9 cellular contexts compared by ENCODE assay signal in the genomic region with DNA sequence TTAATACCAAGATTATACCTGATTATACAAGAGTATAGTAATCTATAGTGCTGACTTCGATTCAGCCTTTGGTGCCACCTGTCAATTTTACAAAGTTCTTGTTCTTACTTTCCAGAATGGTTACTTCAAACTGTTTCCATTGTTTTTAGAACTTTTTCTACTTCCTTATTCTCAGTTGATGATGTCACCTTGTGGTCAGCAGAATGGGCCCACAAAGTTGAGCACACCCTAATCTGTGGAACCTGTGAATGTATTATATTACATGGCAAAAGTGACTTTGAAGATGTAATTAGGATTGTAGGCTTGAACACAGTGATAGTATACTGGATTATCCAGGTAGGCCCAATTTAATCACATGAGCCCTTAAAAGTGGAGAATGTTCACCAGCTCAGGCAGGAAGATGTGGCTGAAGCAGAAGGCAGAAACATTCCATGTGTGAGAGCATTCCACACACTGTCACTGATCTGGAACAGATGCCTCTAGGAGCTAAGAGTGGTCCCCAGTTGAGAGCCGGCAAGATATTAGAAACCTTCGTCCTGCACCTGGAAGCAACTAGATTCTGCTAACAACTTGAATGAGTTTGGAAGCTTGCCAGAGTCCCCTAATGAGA. TPM values are rescaled to one million over a fixed set of nuclear protein-coding genes. Genes with fewer than 3 reads are reported as not detected.
DNase-seq lines count a peak whose midpoint lies in the region; TF ChIP-seq lines count a peak whose summit lies in the region.
"Had no signal": no experiment of that assay in that cellular context is flagged by ENCODE, and none has a peak within 500 bp of the region (broad histone marks: within the 10 kb centered on the region; RNA-seq: fewer than 3 reads in every experiment).

No MANE protein-coding gene starts in this region.

- TF ChIP-seq EP300 in suprapubic skin (IDR thresholded peaks at IDR 0.05): no peak

- no peaks in the 10 kb centered on the region for H4K20me1 ChIP-seq in GM23248 (ENCODE audit: insufficient read depth)

- no peaks in the 10 kb centered on the region for H3K36me3 ChIP-seq in GM23248 (ENCODE audit: low read depth)
- no peaks in the 10 kb centered on the region for H3K36me3 ChIP-seq in MG63
- no peaks in the 10 kb centered on the region for H3K36me3 ChIP-seq in suprapubic skin

- peaks cover 5% of the 10 kb centered on the region; the same call in 1 of the 2 replicates for H3K4me1 ChIP-seq in GM23248 (ENCODE audit: insufficient read depth)
- H3K4me1 ChIP-seq in suprapubic skin: no peaks in the 10 kb centered on the region

- H3K27me3 ChIP-seq in GM23248 (replicated peaks; ENCODE audit: insufficient read depth) (no peaks in the 10 kb centered on the region), MG63 (no peaks in the 10 kb centered on the region), suprapubic skin (no peaks in the 10 kb centered on the region)

- no peak overlapping the region for H3K4me2 ChIP-seq in GM23248 (ENCODE audit: unreplicated experiment)

- H3K4me3 ChIP-seq in GM23248: no peak overlapping the region
- no peak overlapping the region for H3K4me3 ChIP-seq in MG63
- no peak overlapping the region for H3K4me3 ChIP-seq in suprapubic skin
- H3K4me3 ChIP-seq: dorsolateral prefrontal cortex had no signal

- WGBS in GM23248 (ENCODE audit: low coverage in 1 of 2, low lambda C conversion rate in 2 of 2, missing lambda C conversion rate in 2 of 2), 2 experiments: 69 to 74% methylated on average over 3 of the region's 3 CpGs
- WGBS in suprapubic skin: 85% methylated on average over 3 of the region's 3 CpGs

- no peak overlapping the region for H3K9ac ChIP-seq in GM23248

- no peaks in the 10 kb centered on the region for H3K9me2 ChIP-seq in GM23248 (ENCODE audit: insufficient read depth)

- peak overlapping the region; percentile 11; the same call in 1 of the 2 replicates for H2AFZ ChIP-seq in GM23248

- in situ Hi-C loops in GM23248 (cut with MboI): no loop called here

- no peak for TF ChIP-seq CTCF in suprapubic skin (IDR thresholded peaks at IDR 0.05)

- peak; percentile 4 for DNase-seq in GF-D8 (lab: John Stamatoyannopoulos, UW)
- DNase-seq in GM23248: peak; percentile 48
- peak; percentile 63 to 75 for DNase-seq in NCI-H524 (lab: John Stamatoyannopoulos, UW)
- peak; percentile 72 for DNase-seq in glomerular visceral epithelial cell (ENCODE audit: extremely low spot score)
- no peak for DNase-seq in NCI-H446 treated with DMSO at 0.1 percent for 48 hours (lab: John Stamatoyannopoulos, UW)
- no peak for DNase-seq in MG63
- DNase-seq in suprapubic skin (ENCODE audit: low spot score in 2 of 2): no peak
- DNase-seq in nucleus accumbens (lab: John Stamatoyannopoulos, UW): no peak
- DNase-seq: dorsolateral prefrontal cortex had no signal

- no peak overlapping the region for H3K27ac ChIP-seq in GM23248
- H3K27ac ChIP-seq in suprapubic skin: no peak overlapping the region
- H3K27ac ChIP-seq: dorsolateral prefrontal cortex had no signal

- peaks cover 6% of the 10 kb centered on the region; the same call in 1 of the 2 replicates for H3F3A ChIP-seq in GM23248 (ENCODE audit: insufficient read depth)

- TF ChIP-seq POLR2A in suprapubic skin (IDR thresholded peaks at IDR 0.05): no peak

- H3K9me3 ChIP-seq in GM23248 (ENCODE audit: low read depth) (no peaks in the 10 kb centered on the region), MG63 (no peaks in the 10 kb centered on the region), suprapubic skin (no peaks in the 10 kb centered on the region)

- H3K79me2 ChIP-seq in GM23248 (ENCODE audit: insufficient read depth): no peaks in the 10 kb centered on the region

RNA-seq across cellular contexts. Expression of a gene that starts 6.3 kb away (rescaled TPM):
- total RNA-seq in GM23248 (2014; rRNA removed; shearing (Covaris generic)): 116 and 165 TPM in 2 replicates
- polyA plus RNA-seq in GM23248 (2016; fragmentation: Nextera tagmentation; extraction: Ambion mirVana): 35.3 and 39.1 TPM in 2 replicates
- total RNA-seq in MG63 (2014; rRNA removed; shearing (Covaris generic); ENCODE audit: low replicate concordance): 13.2 and 19.5 TPM in 2 replicates
- 100 to 1,000 TPM in 1 of 4 donors, 10 to 100 TPM in 3; 18.3 to 100 (median 66.6) TPM for total RNA-seq in suprapubic skin

Comparison
In these comparisons a context has a peak if more than half of its experiments do, and no peak if none do; other contexts are left out.
1. DNase-seq: peak in GF-D8 (single experiment), GM23248 (single experiment), NCI-H524 (2 of 2) and glomerular visceral epithelial cell (single experiment); none in NCI-H446 treated with DMSO at 0.1 percent for 48 hours (single experiment), MG63 (single experiment), suprapubic skin (0 of 2) and nucleus accumbens (0 of 56).